1 cellular context compared by ENCODE assay signal in genomic region chr1:26349886-26350244, GRCh38.
TF ChIP-seq lines count a peak whose summit lies in the region.

No MANE protein-coding gene starts in this region.

TF ChIP-seq in GM23338, 12 proteins besides CTCF, POLR2A, EP300 and RAD21 (continued from another document):
- no peak for TF ChIP-seq ZNF462 (CRISPR knock-in tag; IDR thresholded peaks at IDR 0.05)
- TF ChIP-seq EZH2phosphoT487 (IDR thresholded peaks at IDR 0.05; ENCODE audit: unreplicated experiment) = no peak
- TF ChIP-seq NANOG (IDR thresholded peaks at IDR 0.05; ENCODE audit: borderline replicate concordance) = no peak
- TF ChIP-seq POLR2AphosphoS5 (IDR thresholded peaks at IDR 0.05; ENCODE audit: low read depth) = no peak
- TF ChIP-seq ETS1 (IDR thresholded peaks at IDR 0.05) = no peak
- TF ChIP-seq STAT1 (IDR thresholded peaks at IDR 0.05; ENCODE audit: unreplicated experiment) = no peak
- TF ChIP-seq JUNB (IDR thresholded peaks at IDR 0.05; ENCODE audit: unreplicated experiment) = no peak
- no peak for TF ChIP-seq ZNF114 (CRISPR knock-in tag; IDR thresholded peaks at IDR 0.05)
